Comparison of ENCODE assay signal across 1 cellular context in the genomic region with DNA sequence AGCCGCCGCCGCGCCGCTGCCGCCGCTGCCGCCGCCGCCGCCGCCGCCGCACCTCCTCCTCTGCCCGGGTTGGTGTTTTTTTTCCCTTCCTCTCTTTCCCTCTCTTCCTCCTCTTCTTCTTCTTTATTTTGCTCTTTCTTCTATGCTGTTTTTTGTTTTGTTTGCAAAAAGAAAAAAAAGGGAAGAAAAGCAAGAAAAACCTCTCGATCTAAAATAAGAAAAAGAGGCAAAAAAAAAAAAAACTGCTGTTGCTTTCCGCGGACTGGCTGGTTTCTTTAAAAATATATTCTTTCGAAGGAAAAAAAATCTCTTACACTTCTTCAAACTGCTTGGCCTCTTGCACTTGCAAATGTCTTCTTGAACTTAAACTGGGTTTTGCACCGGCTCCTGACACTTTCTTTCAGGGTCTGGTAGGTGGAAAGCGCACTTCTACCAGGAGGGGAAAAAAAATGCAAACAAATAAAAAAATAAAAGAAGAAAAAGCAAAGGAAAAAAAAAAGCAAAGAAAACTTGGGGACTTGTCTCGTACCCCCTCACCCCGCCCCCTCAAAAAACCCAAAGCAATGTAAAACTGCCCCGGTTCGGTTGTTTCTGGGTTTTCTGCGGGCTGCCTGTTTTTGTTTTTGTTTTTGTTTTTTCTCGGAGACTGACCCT.
TF ChIP-seq lines count a peak whose summit lies in the region.

No MANE protein-coding gene starts in this region.

TF ChIP-seq in K562, 482 proteins besides CTCF, POLR2A, EP300 and RAD21 (continued from another document):
- TF ChIP-seq, protein P1, sequence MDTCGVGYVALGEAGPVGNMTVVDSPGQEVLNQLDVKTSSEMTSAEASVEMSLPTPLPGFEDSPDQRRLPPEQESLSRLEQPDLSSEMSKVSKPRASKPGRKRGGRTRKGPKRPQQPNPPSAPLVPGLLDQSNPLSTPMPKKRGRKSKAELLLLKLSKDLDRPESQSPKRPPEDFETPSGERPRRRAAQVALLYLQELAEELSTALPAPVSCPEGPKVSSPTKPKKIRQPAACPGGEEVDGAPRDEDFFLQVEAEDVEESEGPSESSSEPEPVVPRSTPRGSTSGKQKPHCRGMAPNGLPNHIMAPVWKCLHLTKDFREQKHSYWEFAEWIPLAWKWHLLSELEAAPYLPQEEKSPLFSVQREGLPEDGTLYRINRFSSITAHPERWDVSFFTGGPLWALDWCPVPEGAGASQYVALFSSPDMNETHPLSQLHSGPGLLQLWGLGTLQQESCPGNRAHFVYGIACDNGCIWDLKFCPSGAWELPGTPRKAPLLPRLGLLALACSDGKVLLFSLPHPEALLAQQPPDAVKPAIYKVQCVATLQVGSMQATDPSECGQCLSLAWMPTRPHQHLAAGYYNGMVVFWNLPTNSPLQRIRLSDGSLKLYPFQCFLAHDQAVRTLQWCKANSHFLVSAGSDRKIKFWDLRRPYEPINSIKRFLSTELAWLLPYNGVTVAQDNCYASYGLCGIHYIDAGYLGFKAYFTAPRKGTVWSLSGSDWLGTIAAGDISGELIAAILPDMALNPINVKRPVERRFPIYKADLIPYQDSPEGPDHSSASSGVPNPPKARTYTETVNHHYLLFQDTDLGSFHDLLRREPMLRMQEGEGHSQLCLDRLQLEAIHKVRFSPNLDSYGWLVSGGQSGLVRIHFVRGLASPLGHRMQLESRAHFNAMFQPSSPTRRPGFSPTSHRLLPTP (IDR thresholded peaks at IDR 0.05; ENCODE audit: borderline replicate concordance, extremely low read depth, insufficient read length), result no peak
